21 cellular contexts compared by ENCODE assay signal in the genomic region with DNA sequence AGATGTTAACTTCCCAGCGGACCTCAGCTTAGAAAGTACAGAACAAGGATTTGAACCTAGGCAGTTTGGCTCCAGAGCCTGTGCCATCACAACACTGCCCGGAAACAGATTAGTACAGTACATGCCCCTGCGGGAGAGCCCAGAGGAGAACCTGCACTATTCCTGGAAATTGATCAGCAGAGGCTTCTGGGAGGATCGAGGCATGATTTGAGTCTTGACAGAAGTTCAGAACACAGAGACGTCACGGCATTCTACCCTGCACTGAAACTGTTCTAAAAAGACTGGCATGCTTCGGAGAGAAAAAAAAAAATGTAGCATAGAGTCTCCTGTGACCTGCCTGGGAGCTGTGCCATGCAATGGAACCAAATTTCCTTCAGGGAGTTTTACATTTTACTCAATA. TPM values are rescaled to one million over a fixed set of nuclear protein-coding genes. Genes with fewer than 3 reads are reported as not detected.
DNase-seq lines count a peak whose midpoint lies in the region; ATAC-seq and TF ChIP-seq lines count a peak whose summit lies in the region.
"Had no signal": no experiment of that assay in that cellular context is flagged by ENCODE, and none has a peak within 500 bp of the region (broad histone marks: within the 10 kb centered on the region; RNA-seq: fewer than 3 reads in every experiment).

No MANE protein-coding gene starts in this region.

- intact Hi-C loops in Right ventricle myocardium superior (cut with DNase I) (no loop called here), left ventricle myocardium superior (cut with micrococcal nuclease) (no loop called here), esophagus muscularis mucosa (cut with DNase I) (no loop called here), aorta (cut with DNase I) (no loop called here)
- intact Hi-C loops in activated CD4-positive, alpha-beta T cell treated with anti-CD3 and anti-CD28 coated beads, Interleukin-2, amount 10 ng/mL, durations not matched to agents 24 days and 14 days (cut with micrococcal nuclease), result no loop called here

- POLR2A ChIA-PET in activated CD8-positive, alpha-beta T cell treated with anti-CD3 and anti-CD28 coated beads, Interleukin-2, amount 10 ng/mL, durations not matched to agents 7 days and 5 days (lab: Charles Lee), result no interaction called here

- H3K79me1 ChIP-seq in neuronal stem cell (ENCODE audit: low read depth, low read length), result no peaks in the 10 kb centered on the region

- H3K36me3 ChIP-seq in esophagus muscularis mucosa (no peaks in the 10 kb centered on the region), neuronal stem cell (replicated peaks in 1 of 2; ENCODE audit: control insufficient read depth in 2 of 2, insufficient read depth in 2 of 2, low read length in 2 of 2) (no peaks in the 10 kb centered on the region), aorta (ENCODE audit: control insufficient read depth in 1 of 2, insufficient read depth in 2 of 2, low read length in 1 of 2) (no peaks in the 10 kb centered on the region)
- H3K36me3 ChIP-seq: spleen, uterus had no signal

- H4K8ac ChIP-seq in neuronal stem cell (ENCODE audit: low read depth, low read length), result no peak overlapping the region

- peaks cover 46% of the 10 kb centered on the region for H3K27me3 Mint-ChIP-seq in activated CD8-positive, alpha-beta T cell treated with anti-CD3 and anti-CD28 coated beads, Interleukin-2, amount 10 ng/mL, durations not matched to agents 7 days and 5 days (ENCODE audit: low read depth)
- peaks cover 50% of the 10 kb centered on the region for H3K27me3 Mint-ChIP-seq in activated CD4-positive, alpha-beta T cell treated with anti-CD3 and anti-CD28 coated beads, Interleukin-2, amount 10 ng/mL, durations not matched to agents 24 days and 14 days
- H3K27me3 Mint-ChIP-seq: activated B cell treated with CpG ODN at 0.5 μM for 24 hours; stimulated activated memory B cell treated with anti-CD40 and anti-IgM and Interleukin-4, amounts not matched to agents 10 μg/mL and 1 μg/mL and 100 μg/mL, for 72 hours; T-cell had no signal

- 38% methylated on average over 7 of the region's 7 CpGs for WGBS in esophagus muscularis mucosa
- WGBS in neuronal stem cell (ENCODE audit: extremely low coverage in 2 of 2, insufficient read length in 2 of 2, insufficient replicate concordance in 1 of 2), 2 donors, result no CpG with 5 or more reads among the region's 7 CpGs
- 13% methylated on average over 7 of the region's 7 CpGs for WGBS in aorta, 2 donors

- H3K4me1 Mint-ChIP-seq in activated CD8-positive, alpha-beta T cell treated with anti-CD3 and anti-CD28 coated beads, Interleukin-2, amount 10 ng/mL, durations not matched to agents 7 days and 5 days (ENCODE audit: low read depth), result peaks cover 7% of the 10 kb centered on the region
- H3K4me1 Mint-ChIP-seq in activated CD4-positive, alpha-beta T cell treated with anti-CD3 and anti-CD28 coated beads, Interleukin-2, amount 10 ng/mL, durations not matched to agents 24 days and 14 days, result peaks cover 7% of the 10 kb centered on the region

- H3K4ac ChIP-seq in neuronal stem cell (ENCODE audit: low read length), result no peak overlapping the region

- no peak overlapping the region for H3K23ac ChIP-seq in neuronal stem cell (ENCODE audit: low read depth, low read length, poor library complexity)

- H2AFZ ChIP-seq in neuronal stem cell (ENCODE audit: low read length), result peak overlapping the region; percentile 43

- no peak overlapping the region for H3K14ac ChIP-seq in neuronal stem cell (ENCODE audit: low read length)

- H3K18ac ChIP-seq in neuronal stem cell (ENCODE audit: low read length), result no peak overlapping the region

- no peaks in the 10 kb centered on the region for H3K27me3 ChIP-seq in esophagus muscularis mucosa
- H3K27me3 ChIP-seq in neuronal stem cell (ENCODE audit: control insufficient read depth in 3 of 3, insufficient read depth in 3 of 3, low read depth in 1 of 3, low read length in 3 of 3), result no peaks in the 10 kb centered on the region
- no peaks in the 10 kb centered on the region for H3K27me3 ChIP-seq in aorta (ENCODE audit: control insufficient read depth in 1 of 2, insufficient read depth in 2 of 2, low read length in 1 of 2)
- H3K27me3 ChIP-seq: spleen, uterus had no signal

- no peaks in the 10 kb centered on the region for H3K36me3 Mint-ChIP-seq in activated CD8-positive, alpha-beta T cell treated with anti-CD3 and anti-CD28 coated beads, Interleukin-2, amount 10 ng/mL, durations not matched to agents 7 days and 5 days (ENCODE audit: low read depth)
- H3K36me3 Mint-ChIP-seq in activated CD4-positive, alpha-beta T cell treated with anti-CD3 and anti-CD28 coated beads, Interleukin-2, amount 10 ng/mL, durations not matched to agents 24 days and 14 days (ENCODE audit: low read depth), result no peaks in the 10 kb centered on the region
- H3K36me3 Mint-ChIP-seq: stimulated activated memory B cell treated with anti-CD40 and anti-IgM and Interleukin-4, amounts not matched to agents 10 μg/mL and 1 μg/mL and 100 μg/mL, for 72 hours; T-cell had no signal

- ATAC-seq in Right ventricle myocardium superior (ENCODE audit: poor library complexity) (peak; percentile 19), left ventricle myocardium superior (no peak), aorta (ENCODE audit: low FRiP score) (peak; percentile 13), GM21447 (IDR thresholded peaks at IDR 0.05; ENCODE audit: unreplicated experiment) (no peak)
- ATAC-seq in activated CD8-positive, alpha-beta T cell treated with anti-CD3 and anti-CD28 coated beads, Interleukin-2, amount 10 ng/mL, durations not matched to agents 7 days and 5 days, result no peak
- ATAC-seq: stimulated activated memory B cell treated with anti-CD40 and anti-IgM and Interleukin-4, amounts not matched to agents 10 μg/mL and 1 μg/mL and 100 μg/mL, for 72 hours; T-cell had no signal

- no peak for TF ChIP-seq POLR2A in esophagus muscularis mucosa (IDR thresholded peaks at IDR 0.05; ENCODE audit: low read depth)

- no peaks in the 10 kb centered on the region for H3K9me3 ChIP-seq in esophagus muscularis mucosa
- H3K9me3 ChIP-seq in neuronal stem cell (replicated peaks in 1 of 2; ENCODE audit: control insufficient read depth in 2 of 2, insufficient read depth in 1 of 2, low read depth in 1 of 2, low read length in 2 of 2), result no peaks in the 10 kb centered on the region
- H3K9me3 ChIP-seq in aorta (ENCODE audit: control insufficient read depth, low read length), result no peaks in the 10 kb centered on the region
- H3K9me3 ChIP-seq: spleen, uterus had no signal

- DNase-seq in Right ventricle myocardium superior (no peak), left ventricle myocardium superior (no peak), esophagus muscularis mucosa (ENCODE audit: extremely low spot score) (no peak), neuronal stem cell (ENCODE audit: low spot score) (no peak), aorta (no peak)
- no peak for DNase-seq in activated CD8-positive, alpha-beta T cell treated with anti-CD3 and anti-CD28 coated beads, Interleukin-2, amount 10 ng/mL, durations not matched to agents 7 days and 5 days
- DNase-seq in activated CD4-positive, alpha-beta T cell treated with anti-CD3 and anti-CD28 coated beads, Interleukin-2, amount 10 ng/mL, durations not matched to agents 24 days and 14 days, result no peak
- DNase-seq: activated B cell treated with CpG ODN at 0.5 μM for 24 hours; activated effector memory CD4-positive, alpha-beta T cell treated with anti-CD3 and anti-CD28 coated beads, Interleukin-2, amount 50 U/mL, for 16 hours; CD4-positive, alpha-beta T cell; kidney; NCI-H2029 treated with DMSO at 0.1 percent for 48 hours; NCI-H510A; occipital lobe; OCI-M1; spleen; T-cell; uterus had no signal

- H3K9ac ChIP-seq in neuronal stem cell (ENCODE audit: low read depth, low read length, poor library complexity), result no peak overlapping the region

- H3K4me1 ChIP-seq in esophagus muscularis mucosa (peaks cover 25 to 57% (median 43%) of the 10 kb centered on the region in 4 donors), neuronal stem cell (ENCODE audit: control insufficient read depth in 2 of 2, insufficient read depth in 1 of 2, low read depth in 1 of 2, low read length in 2 of 2) (peaks cover 3% of the 10 kb centered on the region in 2 donors), aorta (ENCODE audit: control insufficient read depth in 1 of 2, insufficient read depth in 2 of 2, low read length in 2 of 2) (no peaks in the 10 kb centered on the region)
- H3K4me1 ChIP-seq: uterus had no signal

- no peak overlapping the region for H3K4me2 ChIP-seq in neuronal stem cell (ENCODE audit: insufficient read depth, low read length, poor library complexity, severe bottlenecking)

- no peak overlapping the region for H2AK5ac ChIP-seq in neuronal stem cell (ENCODE audit: low read depth, low read length)

- H4K91ac ChIP-seq in neuronal stem cell (ENCODE audit: low read depth, low read length, poor library complexity), result no peak overlapping the region

- H2BK15ac ChIP-seq in neuronal stem cell (ENCODE audit: low read length), result no peak overlapping the region

- H2BK120ac ChIP-seq in neuronal stem cell (ENCODE audit: low read depth, low read length), result no peak overlapping the region

- no peaks in the 10 kb centered on the region for H3K9me3 Mint-ChIP-seq in activated CD8-positive, alpha-beta T cell treated with anti-CD3 and anti-CD28 coated beads, Interleukin-2, amount 10 ng/mL, durations not matched to agents 7 days and 5 days (ENCODE audit: insufficient read depth)
- no peaks in the 10 kb centered on the region for H3K9me3 Mint-ChIP-seq in activated CD4-positive, alpha-beta T cell treated with anti-CD3 and anti-CD28 coated beads, Interleukin-2, amount 10 ng/mL, durations not matched to agents 24 days and 14 days
- H3K9me3 Mint-ChIP-seq: activated B cell treated with CpG ODN at 0.5 μM for 24 hours; CD4-positive, alpha-beta T cell; dendritic cell treated with granulocyte-macrophage colony-stimulating factor and Interleukin-4, amounts not matched to agents 40 ng/mL and 50 ng/mL, for 4 days; stimulated activated memory B cell treated with anti-CD40 and anti-IgM and Interleukin-4, amounts not matched to agents 10 μg/mL and 1 μg/mL and 100 μg/mL, for 72 hours; T-cell had no signal

- no peak for TF ChIP-seq CTCF in esophagus muscularis mucosa (IDR thresholded peaks at IDR 0.05)

- no peak overlapping the region for H2BK12ac ChIP-seq in neuronal stem cell (ENCODE audit: low read length)

- peak; percentile 85 for TF ChIP-seq EP300 in esophagus muscularis mucosa (IDR thresholded peaks at IDR 0.05)

- H2BK5ac ChIP-seq in neuronal stem cell (ENCODE audit: low read length), result no peak overlapping the region

- CTCF ChIA-PET in activated CD8-positive, alpha-beta T cell treated with anti-CD3 and anti-CD28 coated beads, Interleukin-2, amount 10 ng/mL, durations not matched to agents 7 days and 5 days (lab: Charles Lee), result interaction anchor here (1.3 to 4.5 kb wide), 3 partner anchors 8 to 157 kb away, joined by 3 to 21 read pairs (median 5); partner anchors contain the start of gene IL6

- no peak overlapping the region for H3K27ac Mint-ChIP-seq in activated CD8-positive, alpha-beta T cell treated with anti-CD3 and anti-CD28 coated beads, Interleukin-2, amount 10 ng/mL, durations not matched to agents 7 days and 5 days
- no peak overlapping the region for H3K27ac Mint-ChIP-seq in activated CD4-positive, alpha-beta T cell treated with anti-CD3 and anti-CD28 coated beads, Interleukin-2, amount 10 ng/mL, durations not matched to agents 24 days and 14 days
- H3K27ac Mint-ChIP-seq: activated B cell treated with CpG ODN at 0.5 μM for 24 hours; CD4-positive, alpha-beta T cell; dendritic cell treated with granulocyte-macrophage colony-stimulating factor and Interleukin-4, amounts not matched to agents 40 ng/mL and 50 ng/mL, for 4 days; stimulated activated memory B cell treated with anti-CD40 and anti-IgM and Interleukin-4, amounts not matched to agents 10 μg/mL and 1 μg/mL and 100 μg/mL, for 72 hours; T-cell had no signal

- peak overlapping the region; percentile 58 to 78 (median 76) for H3K27ac ChIP-seq in esophagus muscularis mucosa (replicated peaks in 1 of 4)
- no peak overlapping the region for H3K27ac ChIP-seq in neuronal stem cell (replicated peaks; ENCODE audit: low read length)
- peak overlapping the region in 1 of 2 donors; percentile 86 for H3K27ac ChIP-seq in aorta (ENCODE audit: low read depth in 1 of 2, low read length in 2 of 2)
- H3K27ac ChIP-seq: uterus had no signal

- H3K4me3 ChIP-seq in esophagus muscularis mucosa, result no peak overlapping the region
- H3K4me3 ChIP-seq in neuronal stem cell (ENCODE audit: low read length in 2 of 2), result no peak overlapping the region
- no peak overlapping the region for H3K4me3 ChIP-seq in aorta (ENCODE audit: low read length in 2 of 2)
- H3K4me3 ChIP-seq: spleen, uterus had no signal

- no peak overlapping the region for H3K4me3 Mint-ChIP-seq in activated CD8-positive, alpha-beta T cell treated with anti-CD3 and anti-CD28 coated beads, Interleukin-2, amount 10 ng/mL, durations not matched to agents 7 days and 5 days
- no peak overlapping the region for H3K4me3 Mint-ChIP-seq in activated CD4-positive, alpha-beta T cell treated with anti-CD3 and anti-CD28 coated beads, Interleukin-2, amount 10 ng/mL, durations not matched to agents 24 days and 14 days
- H3K4me3 Mint-ChIP-seq: activated B cell treated with CpG ODN at 0.5 μM for 24 hours; CD4-positive, alpha-beta T cell; dendritic cell treated with granulocyte-macrophage colony-stimulating factor and Interleukin-4, amounts not matched to agents 40 ng/mL and 50 ng/mL, for 4 days; stimulated activated memory B cell treated with anti-CD40 and anti-IgM and Interleukin-4, amounts not matched to agents 10 μg/mL and 1 μg/mL and 100 μg/mL, for 72 hours; T-cell had no signal

RNA-seq across cellular contexts. Expression of gene IL6, which starts 9.2 kb away (rescaled TPM):
- 1.0 TPM for total RNA-seq in Right ventricle myocardium superior
- 1.2 TPM for total RNA-seq in left ventricle myocardium superior
- total RNA-seq in esophagus muscularis mucosa, result 10 to 100 TPM in 1 of 4 donors, 1 to 10 TPM in 2, under 1 TPM in 1; 0.83 to 51.4 (median 3.4) TPM
- 0.15 TPM for polyA plus RNA-seq in neuronal stem cell (2013, experiment 1 of 2)
- polyA plus RNA-seq in neuronal stem cell (2013, experiment 2 of 2), result 0.03 TPM
- 100 to 1,000 TPM in 1 of 2 donors, 10 to 100 TPM in 1; 13.1 to 112 TPM for total RNA-seq in aorta
- polyA plus RNA-seq in aorta, result 1 to 10 TPM; 6.9 to 8.9 TPM
- total RNA-seq in activated CD8-positive, alpha-beta T cell treated with anti-CD3 and anti-CD28 coated beads, Interleukin-2, amount 10 ng/mL, durations not matched to agents 7 days and 5 days, result under 1 TPM in 1 of 2 experiments, not detected in 1; 0.65 TPM
- 0.35 and 0.64 TPM in 2 replicates for total RNA-seq in activated CD4-positive, alpha-beta T cell treated with anti-CD3 and anti-CD28 coated beads, Interleukin-2, amount 10 ng/mL, durations not matched to agents 24 days and 14 days
- total RNA-seq: CD4-positive, alpha-beta T cell; occipital lobe had no signal

Comparison
In these comparisons a context has a peak if more than half of its experiments do, and no peak if none do; other contexts are left out.
1. ATAC-seq: peak in Right ventricle myocardium superior (single experiment) and aorta (single experiment); none in left ventricle myocardium superior (single experiment), GM21447 (single experiment) and activated CD8-positive, alpha-beta T cell treated with anti-CD3 and anti-CD28 coated beads, Interleukin-2, amount 10 ng/mL, durations not matched to agents 7 days and 5 days (single experiment).